Comparison of ENCODE assay signal across 9 cellular contexts in genomic region chr16:85715169-85716015, GRCh38. TPM values are rescaled to one million over a fixed set of nuclear protein-coding genes. Genes with fewer than 3 reads are reported as not detected.
DNase-seq lines count a peak whose midpoint lies in the region; ATAC-seq and TF ChIP-seq lines count a peak whose summit lies in the region.
"Had no signal": no experiment of that assay in that cellular context is flagged by ENCODE, and none has a peak within 500 bp of the region (broad histone marks: within the 10 kb centered on the region; RNA-seq: fewer than 3 reads in every experiment).

No MANE protein-coding gene starts in this region.

- peaks cover 4 to 7% of the 10 kb centered on the region in 2 donors for H3K9me3 Mint-ChIP-seq in stimulated activated naive CD8-positive, alpha-beta T cell treated with anti-CD3 and anti-CD28 coated beads, Interleukin-15, amount 100 ng/mL, for 72 hours

- no peak for DNase-seq in stimulated activated naive CD8-positive, alpha-beta T cell treated with anti-CD3 and anti-CD28 coated beads, Interleukin-15, amount 100 ng/mL, for 72 hours
- DNase-seq in stimulated activated naive CD8-positive, alpha-beta T cell treated with anti-CD3 and anti-CD28 coated beads, Interleukin-15, Interleukin-2, amounts not matched to agents 100 U/mL and 50 U/mL, for 24 hours, result no peak
- DNase-seq in NCI-H774 (lab: John Stamatoyannopoulos, UW) (peak; percentile 59), foreskin keratinocyte (peak; percentile 65 to 81), ureter (ENCODE audit: low spot score) (peak; percentile 51), GM19238 (ENCODE audit: insufficient read length, low spot score) (no peak)
- DNase-seq: activated CD4-positive, alpha-beta T cell treated with anti-CD3 and anti-CD28 coated beads, Interleukin-2, amount 50 U/mL, for 4 hours had no signal

- no peak overlapping the region for H3K27ac Mint-ChIP-seq in stimulated activated naive CD8-positive, alpha-beta T cell treated with anti-CD3 and anti-CD28 coated beads, Interleukin-15, amount 100 ng/mL, for 72 hours

- peak overlapping the region; percentile 1 to 52 for H3K4me3 Mint-ChIP-seq in stimulated activated naive CD8-positive, alpha-beta T cell treated with anti-CD3 and anti-CD28 coated beads, Interleukin-15, amount 100 ng/mL, for 72 hours

- H3K27me3 Mint-ChIP-seq in stimulated activated naive CD8-positive, alpha-beta T cell treated with anti-CD3 and anti-CD28 coated beads, Interleukin-15, amount 100 ng/mL, for 72 hours, result peaks cover 23% of the 10 kb centered on the region

- peaks cover 26% of the 10 kb centered on the region for H3K4me1 ChIP-seq in foreskin keratinocyte

- peaks cover 27% of the 10 kb centered on the region for H3K4me1 Mint-ChIP-seq in stimulated activated naive CD8-positive, alpha-beta T cell treated with anti-CD3 and anti-CD28 coated beads, Interleukin-15, amount 100 ng/mL, for 72 hours

- TF ChIP-seq CTCF in foreskin keratinocyte (conservative IDR thresholded peaks at IDR 0.05), result no peak

- H3K27ac ChIP-seq in foreskin keratinocyte, result peak overlapping the region; percentile 60

- H3K27me3 ChIP-seq in foreskin keratinocyte, result no peaks in the 10 kb centered on the region

- no peak for ATAC-seq in stimulated activated naive CD8-positive, alpha-beta T cell treated with anti-CD3 and anti-CD28 coated beads, Interleukin-15, amount 100 ng/mL, for 72 hours
- ATAC-seq in stimulated activated naive CD8-positive, alpha-beta T cell treated with anti-CD3 and anti-CD28 coated beads, Interleukin-15, Interleukin-2, amounts not matched to agents 100 U/mL and 50 U/mL, for 24 hours, result no peak
- ATAC-seq in foreskin keratinocyte, result peak; percentile 74
- ATAC-seq in HG02642 (IDR thresholded peaks at IDR 0.05; ENCODE audit: poor library complexity, unreplicated experiment), result no peak
- no peak for ATAC-seq in HG03439 (IDR thresholded peaks at IDR 0.05; ENCODE audit: unreplicated experiment)

RNA-seq across cellular contexts. Expression of gene GINS2, which starts 26.6 kb away (rescaled TPM):
- 27.1 and 28.4 TPM in 2 replicates for total RNA-seq in foreskin keratinocyte
- polyA plus RNA-seq in foreskin keratinocyte, result 37.7 and 37.8 TPM in 2 replicates
- total RNA-seq in ureter, result 2.6 TPM

RNA-seq across cellular contexts. Expression of gene C16orf74, which starts 35.5 kb away (rescaled TPM):
- 91.8 and 94.7 TPM in 2 replicates for total RNA-seq in foreskin keratinocyte
- 145 and 164 TPM in 2 replicates for polyA plus RNA-seq in foreskin keratinocyte
- 33.6 TPM for total RNA-seq in ureter

Comparison
In these comparisons a context has a peak if more than half of its experiments do, and no peak if none do; other contexts are left out.
1. DNase-seq: peak in NCI-H774 (single experiment), foreskin keratinocyte (2 of 2) and ureter (single experiment); none in stimulated activated naive CD8-positive, alpha-beta T cell treated with anti-CD3 and anti-CD28 coated beads, Interleukin-15, amount 100 ng/mL, for 72 hours (0 of 2), stimulated activated naive CD8-positive, alpha-beta T cell treated with anti-CD3 and anti-CD28 coated beads, Interleukin-15, Interleukin-2, amounts not matched to agents 100 U/mL and 50 U/mL, for 24 hours (single experiment) and GM19238 (single experiment).